Comparison of ENCODE assay signal across 4 cellular contexts in the genomic region with DNA sequence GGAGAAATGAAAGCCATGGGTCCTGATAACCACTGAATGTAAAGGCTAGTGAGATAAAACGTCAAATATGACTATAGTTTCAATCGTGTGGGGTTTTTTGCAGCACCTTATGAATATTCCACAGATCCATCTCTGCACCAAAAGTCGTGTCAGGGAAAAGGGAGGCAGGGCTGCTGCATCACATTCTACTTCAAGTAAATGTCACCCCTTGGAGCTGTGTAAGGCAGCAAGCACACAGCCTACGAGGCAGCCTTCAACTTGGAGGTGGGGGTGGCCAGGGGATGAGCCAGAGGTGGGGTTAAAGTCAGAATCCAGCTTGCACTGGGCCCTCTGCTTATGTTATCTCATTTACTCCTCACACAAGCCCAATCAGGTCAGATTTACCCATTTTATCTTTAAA.
"Had no signal": no experiment of that assay in that cellular context is flagged by ENCODE, and none has a peak within 500 bp of the region (broad histone marks: within the 10 kb centered on the region; RNA-seq: fewer than 3 reads in every experiment).

No MANE protein-coding gene starts in this region.

- DNase-seq: HCEC 1CT, KBM-7 had no signal

- FAIRE-seq: H54, HepG2 had no signal
